Comparison of ENCODE assay signal across 2 cellular contexts in the genomic region with DNA sequence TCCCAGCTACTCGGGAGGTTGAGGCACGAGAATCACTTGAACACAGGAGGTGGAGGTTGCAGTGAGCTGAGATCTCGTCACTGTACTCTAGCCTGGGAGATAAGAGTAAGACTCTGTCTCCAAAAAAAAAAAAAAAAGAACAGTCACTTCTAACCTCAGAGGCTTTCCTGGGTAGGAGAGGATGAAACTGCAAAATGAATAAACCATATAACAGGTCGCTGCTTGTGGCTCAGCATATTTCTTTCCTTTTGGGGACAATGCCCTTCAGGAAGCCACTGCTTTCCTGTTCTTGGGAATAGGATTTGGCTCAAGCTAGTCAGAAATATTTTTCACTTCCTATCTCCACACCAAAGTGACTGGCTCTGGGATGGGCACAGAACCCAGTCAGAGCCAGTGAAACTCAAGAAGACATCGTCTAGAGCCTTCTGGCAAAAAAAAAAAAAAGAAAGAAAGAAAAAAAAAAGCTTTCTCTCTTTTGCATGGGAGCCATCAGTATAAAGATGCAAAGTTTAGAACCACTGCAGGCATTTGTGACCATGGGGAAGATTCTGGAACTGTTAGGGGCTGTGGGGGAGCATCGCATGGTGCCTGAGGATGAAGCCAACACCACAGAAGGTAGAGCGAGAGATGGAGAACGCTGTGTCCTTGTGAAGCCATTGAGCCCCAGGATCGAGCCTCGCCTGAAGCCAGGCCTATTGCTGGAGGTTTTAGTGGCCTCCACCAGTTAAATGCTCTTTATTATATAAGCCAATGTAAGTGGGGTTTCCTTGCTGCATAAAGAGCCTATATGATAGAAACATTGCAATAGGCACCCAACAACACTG.
TF ChIP-seq lines count a peak whose summit lies in the region.

No MANE protein-coding gene starts in this region.

TF ChIP-seq in GM23338, 12 proteins besides CTCF, POLR2A, EP300 and RAD21 (continued from another document and continues in another):
- no peak for TF ChIP-seq EZH2 (IDR thresholded peaks at IDR 0.05; ENCODE audit: low read depth, unreplicated experiment)
- TF ChIP-seq, protein P1, sequence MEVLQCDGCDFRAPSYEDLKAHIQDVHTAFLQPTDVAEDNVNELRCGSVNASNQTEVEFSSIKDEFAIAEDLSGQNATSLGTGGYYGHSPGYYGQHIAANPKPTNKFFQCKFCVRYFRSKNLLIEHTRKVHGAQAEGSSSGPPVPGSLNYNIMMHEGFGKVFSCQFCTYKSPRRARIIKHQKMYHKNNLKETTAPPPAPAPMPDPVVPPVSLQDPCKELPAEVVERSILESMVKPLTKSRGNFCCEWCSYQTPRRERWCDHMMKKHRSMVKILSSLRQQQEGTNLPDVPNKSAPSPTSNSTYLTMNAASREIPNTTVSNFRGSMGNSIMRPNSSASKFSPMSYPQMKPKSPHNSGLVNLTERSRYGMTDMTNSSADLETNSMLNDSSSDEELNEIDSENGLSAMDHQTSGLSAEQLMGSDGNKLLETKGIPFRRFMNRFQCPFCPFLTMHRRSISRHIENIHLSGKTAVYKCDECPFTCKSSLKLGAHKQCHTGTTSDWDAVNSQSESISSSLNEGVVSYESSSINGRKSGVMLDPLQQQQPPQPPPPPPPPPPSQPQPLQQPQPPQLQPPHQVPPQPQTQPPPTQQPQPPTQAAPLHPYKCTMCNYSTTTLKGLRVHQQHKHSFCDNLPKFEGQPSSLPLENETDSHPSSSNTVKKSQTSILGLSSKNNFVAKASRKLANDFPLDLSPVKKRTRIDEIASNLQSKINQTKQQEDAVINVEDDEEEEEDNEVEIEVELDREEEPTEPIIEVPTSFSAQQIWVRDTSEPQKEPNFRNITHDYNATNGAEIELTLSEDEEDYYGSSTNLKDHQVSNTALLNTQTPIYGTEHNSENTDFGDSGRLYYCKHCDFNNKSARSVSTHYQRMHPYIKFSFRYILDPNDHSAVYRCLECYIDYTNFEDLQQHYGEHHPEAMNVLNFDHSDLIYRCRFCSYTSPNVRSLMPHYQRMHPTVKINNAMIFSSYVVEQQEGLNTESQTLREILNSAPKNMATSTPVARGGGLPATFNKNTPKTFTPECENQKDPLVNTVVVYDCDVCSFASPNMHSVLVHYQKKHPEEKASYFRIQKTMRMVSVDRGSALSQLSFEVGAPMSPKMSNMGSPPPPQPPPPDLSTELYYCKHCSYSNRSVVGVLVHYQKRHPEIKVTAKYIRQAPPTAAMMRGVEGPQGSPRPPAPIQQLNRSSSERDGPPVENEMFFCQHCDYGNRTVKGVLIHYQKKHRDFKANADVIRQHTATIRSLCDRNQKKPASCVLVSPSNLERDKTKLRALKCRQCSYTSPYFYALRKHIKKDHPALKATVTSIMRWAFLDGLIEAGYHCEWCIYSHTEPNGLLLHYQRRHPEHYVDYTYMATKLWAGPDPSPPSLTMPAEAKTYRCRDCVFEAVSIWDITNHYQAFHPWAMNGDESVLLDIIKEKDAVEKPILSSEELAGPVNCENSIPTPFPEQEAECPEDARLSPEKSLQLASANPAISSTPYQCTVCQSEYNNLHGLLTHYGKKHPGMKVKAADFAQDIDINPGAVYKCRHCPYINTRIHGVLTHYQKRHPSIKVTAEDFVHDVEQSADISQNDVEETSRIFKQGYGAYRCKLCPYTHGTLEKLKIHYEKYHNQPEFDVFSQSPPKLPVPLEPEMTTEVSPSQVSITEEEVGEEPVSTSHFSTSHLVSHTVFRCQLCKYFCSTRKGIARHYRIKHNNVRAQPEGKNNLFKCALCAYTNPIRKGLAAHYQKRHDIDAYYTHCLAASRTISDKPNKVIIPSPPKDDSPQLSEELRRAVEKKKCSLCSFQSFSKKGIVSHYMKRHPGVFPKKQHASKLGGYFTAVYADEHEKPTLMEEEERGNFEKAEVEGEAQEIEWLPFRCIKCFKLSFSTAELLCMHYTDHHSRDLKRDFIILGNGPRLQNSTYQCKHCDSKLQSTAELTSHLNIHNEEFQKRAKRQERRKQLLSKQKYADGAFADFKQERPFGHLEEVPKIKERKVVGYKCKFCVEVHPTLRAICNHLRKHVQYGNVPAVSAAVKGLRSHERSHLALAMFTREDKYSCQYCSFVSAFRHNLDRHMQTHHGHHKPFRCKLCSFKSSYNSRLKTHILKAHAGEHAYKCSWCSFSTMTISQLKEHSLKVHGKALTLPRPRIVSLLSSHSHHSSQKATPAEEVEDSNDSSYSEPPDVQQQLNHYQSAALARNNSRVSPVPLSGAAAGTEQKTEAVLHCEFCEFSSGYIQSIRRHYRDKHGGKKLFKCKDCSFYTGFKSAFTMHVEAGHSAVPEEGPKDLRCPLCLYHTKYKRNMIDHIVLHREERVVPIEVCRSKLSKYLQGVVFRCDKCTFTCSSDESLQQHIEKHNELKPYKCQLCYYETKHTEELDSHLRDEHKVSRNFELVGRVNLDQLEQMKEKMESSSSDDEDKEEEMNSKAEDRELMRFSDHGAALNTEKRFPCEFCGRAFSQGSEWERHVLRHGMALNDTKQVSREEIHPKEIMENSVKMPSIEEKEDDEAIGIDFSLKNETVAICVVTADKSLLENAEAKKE (CRISPR knock-in tag; IDR thresholded peaks at IDR 0.05): no peak
- TF ChIP-seq, protein P2, sequence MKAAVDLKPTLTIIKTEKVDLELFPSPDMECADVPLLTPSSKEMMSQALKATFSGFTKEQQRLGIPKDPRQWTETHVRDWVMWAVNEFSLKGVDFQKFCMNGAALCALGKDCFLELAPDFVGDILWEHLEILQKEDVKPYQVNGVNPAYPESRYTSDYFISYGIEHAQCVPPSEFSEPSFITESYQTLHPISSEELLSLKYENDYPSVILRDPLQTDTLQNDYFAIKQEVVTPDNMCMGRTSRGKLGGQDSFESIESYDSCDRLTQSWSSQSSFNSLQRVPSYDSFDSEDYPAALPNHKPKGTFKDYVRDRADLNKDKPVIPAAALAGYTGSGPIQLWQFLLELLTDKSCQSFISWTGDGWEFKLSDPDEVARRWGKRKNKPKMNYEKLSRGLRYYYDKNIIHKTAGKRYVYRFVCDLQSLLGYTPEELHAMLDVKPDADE (IDR thresholded peaks at IDR 0.05): no peak
- no peak for TF ChIP-seq STAT1 (IDR thresholded peaks at IDR 0.05; ENCODE audit: unreplicated experiment)
- TF ChIP-seq ZNF114 (CRISPR knock-in tag; IDR thresholded peaks at IDR 0.05): no peak
- no peak for TF ChIP-seq CREB1 (CRISPR knock-in tag; IDR thresholded peaks at IDR 0.05; ENCODE audit: low read depth)
- no peak for TF ChIP-seq JUNB (IDR thresholded peaks at IDR 0.05; ENCODE audit: unreplicated experiment)
- no peak for TF ChIP-seq ZNF331 (CRISPR knock-in tag; IDR thresholded peaks at IDR 0.05; ENCODE audit: low read depth)
- TF ChIP-seq POLR2AphosphoS5 (IDR thresholded peaks at IDR 0.05; ENCODE audit: low read depth): no peak

TF ChIP-seq in SK-N-SH, 30 proteins besides CTCF, POLR2A, EP300 and RAD21:
- TF ChIP-seq, protein P3, sequence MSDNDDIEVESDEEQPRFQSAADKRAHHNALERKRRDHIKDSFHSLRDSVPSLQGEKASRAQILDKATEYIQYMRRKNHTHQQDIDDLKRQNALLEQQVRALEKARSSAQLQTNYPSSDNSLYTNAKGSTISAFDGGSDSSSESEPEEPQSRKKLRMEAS (IDR thresholded peaks at IDR 0.05; ENCODE audit: low read depth): no peak
- TF ChIP-seq GATA2 (CRISPR knock-in tag; IDR thresholded peaks at IDR 0.05) (no peak), ELF1 (IDR thresholded peaks at IDR 0.05) (no peak), MEF2A (IDR thresholded peaks at IDR 0.05; ENCODE audit: borderline replicate concordance, low read depth) (no peak), FOSL2 (IDR thresholded peaks at IDR 0.05; ENCODE audit: borderline replicate concordance, low read depth) (no peak), YY1 (IDR thresholded peaks at IDR 0.05; ENCODE audit: low read depth) (no peak), TAF1 (IDR thresholded peaks at IDR 0.05; ENCODE audit: borderline replicate concordance, low read depth, low read length) (no peak), RXRA (IDR thresholded peaks at IDR 0.05; ENCODE audit: borderline replicate concordance, low read depth) (no peak), NRF1 (IDR thresholded peaks at IDR 0.05; ENCODE audit: low read depth, low read length) (no peak), POLR2AphosphoS5 (IDR thresholded peaks at IDR 0.05; ENCODE audit: low read depth, low read length) (no peak), RCOR1 (IDR thresholded peaks at IDR 0.05; ENCODE audit: low read length) (no peak), EZH2phosphoT487 (IDR thresholded peaks at IDR 0.05; ENCODE audit: borderline replicate concordance, low read depth) (no peak), FOXM1 (IDR thresholded peaks at IDR 0.05; ENCODE audit: low read depth) (no peak), SMC3 (IDR thresholded peaks at IDR 0.05; ENCODE audit: low read depth, low read length) (no peak), RFX5 (IDR thresholded peaks at IDR 0.05; ENCODE audit: low read length) (no peak), NFIC (IDR thresholded peaks at IDR 0.05; ENCODE audit: borderline replicate concordance) (no peak), MXI1 (IDR thresholded peaks at IDR 0.05; ENCODE audit: low read depth, low read length) (no peak)
- TF ChIP-seq, protein P4, sequence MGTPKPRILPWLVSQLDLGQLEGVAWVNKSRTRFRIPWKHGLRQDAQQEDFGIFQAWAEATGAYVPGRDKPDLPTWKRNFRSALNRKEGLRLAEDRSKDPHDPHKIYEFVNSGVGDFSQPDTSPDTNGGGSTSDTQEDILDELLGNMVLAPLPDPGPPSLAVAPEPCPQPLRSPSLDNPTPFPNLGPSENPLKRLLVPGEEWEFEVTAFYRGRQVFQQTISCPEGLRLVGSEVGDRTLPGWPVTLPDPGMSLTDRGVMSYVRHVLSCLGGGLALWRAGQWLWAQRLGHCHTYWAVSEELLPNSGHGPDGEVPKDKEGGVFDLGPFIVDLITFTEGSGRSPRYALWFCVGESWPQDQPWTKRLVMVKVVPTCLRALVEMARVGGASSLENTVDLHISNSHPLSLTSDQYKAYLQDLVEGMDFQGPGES (IDR thresholded peaks at IDR 0.05; ENCODE audit: low read depth, low read length): no peak
- TF ChIP-seq, protein P5, sequence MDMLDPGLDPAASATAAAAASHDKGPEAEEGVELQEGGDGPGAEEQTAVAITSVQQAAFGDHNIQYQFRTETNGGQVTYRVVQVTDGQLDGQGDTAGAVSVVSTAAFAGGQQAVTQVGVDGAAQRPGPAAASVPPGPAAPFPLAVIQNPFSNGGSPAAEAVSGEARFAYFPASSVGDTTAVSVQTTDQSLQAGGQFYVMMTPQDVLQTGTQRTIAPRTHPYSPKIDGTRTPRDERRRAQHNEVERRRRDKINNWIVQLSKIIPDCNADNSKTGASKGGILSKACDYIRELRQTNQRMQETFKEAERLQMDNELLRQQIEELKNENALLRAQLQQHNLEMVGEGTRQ (IDR thresholded peaks at IDR 0.05; ENCODE audit: borderline replicate concordance, low read depth, low read length): no peak
